25 cellular contexts compared by ENCODE assay signal in genomic region chr1:243831463-243831862, GRCh38.
"Had no signal": no experiment of that assay in that cellular context is flagged by ENCODE, and none has a peak within 500 bp of the region (broad histone marks: within the 10 kb centered on the region; RNA-seq: fewer than 3 reads in every experiment).

No MANE protein-coding gene starts in this region.

- H3K4me1 ChIP-seq: parathyroid adenoma, right lobe of liver had no signal

- H3K9ac ChIP-seq: parathyroid adenoma had no signal

- DNase-seq: activated CD4-positive, alpha-beta T cell treated with anti-CD3 and anti-CD28 coated beads, Interleukin-2, amount 10 ng/mL, durations not matched to agents 7 days and 5 days; activated CD4-positive, CD25-positive, alpha-beta regulatory T cell; activated CD8-positive, alpha-beta memory T cell treated with anti-CD3 and anti-CD28 coated beads for 24 hours; activated effector memory CD4-positive, alpha-beta T cell treated with anti-CD3 and anti-CD28 coated beads, Interleukin-2, amount 50 U/mL, for 16 hours; aorta; effector CD4-positive, alpha-beta T cell; heart right ventricle; kidney glomerular epithelial cell; left ventricle myocardium inferior; mammary epithelial cell; mucosa of descending colon; naive B cell; right lobe of liver; Right ventricle myocardium superior; small intestine; stimulated activated CD4-positive, alpha-beta T cell treated with anti-CD3 and anti-CD28 coated beads, Interleukin-15, amount 100 ng/mL, for 24 hours; stimulated activated CD4-positive, alpha-beta T cell treated with anti-CD3 and anti-CD28 coated beads, Interleukin-2, amount 100 ng/mL, for 48 hours; substantia nigra; T-cell; T-helper 9 cell; tibial artery had no signal

- H3K36me3 ChIP-seq: esophagus muscularis mucosa, neutrophil, right lobe of liver had no signal

- ATAC-seq: heart right ventricle, mucosa of descending colon, right lobe of liver, T-cell had no signal

- H3K27ac Mint-ChIP-seq: activated CD4-positive, alpha-beta T cell treated with anti-CD3 and anti-CD28 coated beads, Interleukin-2, amount 10 ng/mL, durations not matched to agents 7 days and 5 days had no signal

- H3K9me3 Mint-ChIP-seq: central memory CD8-positive, alpha-beta T cell had no signal

- H3K4me3 ChIP-seq: esophagus muscularis mucosa, heart right ventricle, left ventricle myocardium inferior, mucosa of descending colon, right lobe of liver, tibial artery had no signal

- H3K27me3 ChIP-seq: esophagus muscularis mucosa, heart right ventricle, neutrophil, right lobe of liver, tibial artery had no signal

- H3K4me3 Mint-ChIP-seq: activated CD4-positive, alpha-beta T cell treated with anti-CD3 and anti-CD28 coated beads, Interleukin-2, amount 10 ng/mL, durations not matched to agents 7 days and 5 days; central memory CD8-positive, alpha-beta T cell; naive B cell; T-cell had no signal

- H3K27me3 Mint-ChIP-seq: activated CD4-positive, alpha-beta T cell treated with anti-CD3 and anti-CD28 coated beads, Interleukin-2, amount 10 ng/mL, durations not matched to agents 7 days and 5 days; central memory CD8-positive, alpha-beta T cell; naive B cell; T-cell had no signal

- H3K9me3 ChIP-seq: mucosa of descending colon, neutrophil, right lobe of liver had no signal

- H3K27ac ChIP-seq: esophagus muscularis mucosa, heart right ventricle, left ventricle myocardium inferior, neutrophil, parathyroid adenoma, right lobe of liver, tibial artery had no signal
